ENCODE assay signal across 13 cellular contexts in genomic region chr16:89688395-89688794, GRCh38. TPM values are rescaled to one million over a fixed set of nuclear protein-coding genes. Genes with fewer than 3 reads are reported as not detected.
A peak's percentile ranks its signal among the peaks of the same experiment; 100 is the strongest.
DNase-seq lines count a peak whose midpoint lies in the region; ATAC-seq, FAIRE-seq and TF ChIP-seq lines count a peak whose summit lies in the region.
"Had no signal": no experiment of that assay in that cellular context is flagged by ENCODE, and none has a peak within 500 bp of the region (broad histone marks: within the 10 kb centered on the region; RNA-seq: fewer than 3 reads in every experiment).

No MANE protein-coding gene starts in this region.

- no peaks in the 10 kb centered on the region for H3K27me3 ChIP-seq in breast epithelium
- H3K27me3 ChIP-seq: suprapubic skin had no signal

- no peak for TF ChIP-seq POLR2A in breast epithelium (IDR thresholded peaks at IDR 0.05)

- H3K27ac ChIP-seq in breast epithelium: no peak overlapping the region
- H3K27ac ChIP-seq: parathyroid adenoma, suprapubic skin had no signal

- no peaks in the 10 kb centered on the region for H3K27me3 Mint-ChIP-seq in MCF 10A (ENCODE audit: insufficient read depth, unreplicated experiment)
- H3K27me3 Mint-ChIP-seq in activated B cell treated with CpG ODN at 0.5 μM for 24 hours: no peaks in the 10 kb centered on the region
- no peaks in the 10 kb centered on the region for H3K27me3 Mint-ChIP-seq in type B pancreatic cell

- H3K36me3 Mint-ChIP-seq in MCF 10A (ENCODE audit: insufficient read depth, unreplicated experiment) (peaks cover 38% of the 10 kb centered on the region), activated B cell treated with CpG ODN at 0.5 μM for 24 hours (ENCODE audit: low read depth) (peaks cover 28% of the 10 kb centered on the region), type B pancreatic cell (peaks cover 8% of the 10 kb centered on the region)

- no peak for FAIRE-seq in urothelium cell line (lab: Jason Lieb, UNC)

- no peak for ATAC-seq in activated B cell treated with CpG ODN at 0.5 μM for 24 hours (ENCODE audit: low read depth)

- BruUV-seq in MCF 10A (replicated peaks; lab: Mats Ljungman, UMichigan): no TSS peak

- peaks cover 7% of the 10 kb centered on the region in 2 donors for H3K4me1 ChIP-seq in breast epithelium

- CTCF ChIA-PET in MCF 10A (lab: Yijun Ruan, JAX): interaction anchor here (0.7 to 2.2 kb wide), 4 partner anchors 9 to 116 kb away, joined by 3 to 11 read pairs (median 4); no protein-coding TSS in a partner anchor
- CTCF ChIA-PET in activated B cell treated with CpG ODN at 0.5 μM for 24 hours (lab: Charles Lee): no interaction called here

- H3K27ac Mint-ChIP-seq in MCF 10A (ENCODE audit: low read depth, unreplicated experiment) (no peak overlapping the region), activated B cell treated with CpG ODN at 0.5 μM for 24 hours (no peak overlapping the region), type B pancreatic cell (no peak overlapping the region)

- TF ChIP-seq CTCF in MCF 10A (IDR thresholded peaks at IDR 0.05; ENCODE audit: unreplicated experiment): no peak
- no peak for TF ChIP-seq CTCF in breast epithelium (IDR thresholded peaks at IDR 0.05)
- no peak for TF ChIP-seq CTCF in activated B cell treated with CpG ODN at 0.5 μM for 24 hours (IDR thresholded peaks at IDR 0.05)
- no peak for TF ChIP-seq CTCF in type B pancreatic cell (conservative IDR thresholded peaks at IDR 0.05)

- H3K9me3 ChIP-seq in breast epithelium: no peaks in the 10 kb centered on the region
- H3K9me3 ChIP-seq: suprapubic skin had no signal

- DNase-seq in MCF 10A (ENCODE audit: unreplicated experiment): no peak
- DNase-seq in breast epithelium (ENCODE audit: low spot score in 2 of 2): no peak
- DNase-seq in activated B cell treated with CpG ODN at 0.5 μM for 24 hours: no peak
- peak; percentile 12 for DNase-seq in epidermal melanocyte (ENCODE audit: insufficient read length, low spot score)
- no peak for DNase-seq in type B pancreatic cell (ENCODE audit: extremely low spot score, unreplicated experiment)
- DNase-seq in ACHN: no peak
- DNase-seq in NCI-H748 treated with DMSO at 0.1 percent for 48 hours (lab: John Stamatoyannopoulos, UW): no peak
- no peak for DNase-seq in urothelium cell line (ENCODE audit: low spot score)
- DNase-seq: EL, NCI-H2029 treated with DMSO at 0.1 percent for 48 hours, SIG-M5 had no signal

- H3K9me3 Mint-ChIP-seq in MCF 10A (ENCODE audit: unreplicated experiment) (no peaks in the 10 kb centered on the region), activated B cell treated with CpG ODN at 0.5 μM for 24 hours (no peaks in the 10 kb centered on the region), type B pancreatic cell (no peaks in the 10 kb centered on the region)

- H3K4me3 ChIP-seq in breast epithelium: no peak overlapping the region

- intact Hi-C loops in MCF 10A (cut with micrococcal nuclease) (no loop called here), breast epithelium (cut with DNase I; ENCODE audit: low total_unique reads) (no loop called here), activated B cell treated with CpG ODN at 0.5 μM for 24 hours (cut with micrococcal nuclease) (loop anchor here (5.0 kb wide), 1 partner anchor 184 kb away; the partner anchor contains the start of gene TCF25)

- peaks cover 6% of the 10 kb centered on the region for H3K4me1 Mint-ChIP-seq in MCF 10A (ENCODE audit: insufficient read depth, unreplicated experiment)
- peaks cover 18% of the 10 kb centered on the region for H3K4me1 Mint-ChIP-seq in activated B cell treated with CpG ODN at 0.5 μM for 24 hours
- H3K4me1 Mint-ChIP-seq in type B pancreatic cell (ENCODE audit: unreplicated experiment): peaks cover 9% of the 10 kb centered on the region

- H3K4me3 Mint-ChIP-seq in MCF 10A (ENCODE audit: unreplicated experiment) (peak overlapping the region; percentile 88), activated B cell treated with CpG ODN at 0.5 μM for 24 hours (peak overlapping the region; percentile 28), type B pancreatic cell (peak overlapping the region; percentile 93)

- in situ Hi-C loops in ACHN (cut with HindIII; ENCODE audit: low pct_ligation_motif_present, low pct_unique_long_range_greater_than_20kb, low sequenced_read_pairs): no loop called here

- POLR2A ChIA-PET in MCF 10A (lab: Yijun Ruan, JAX) (interaction anchor here (0.7 to 1.5 kb wide), 3 partner anchors 12 to 146 kb away, joined by 3 to 4 read pairs (median 3); no protein-coding TSS in a partner anchor), activated B cell treated with CpG ODN at 0.5 μM for 24 hours (lab: Charles Lee) (interaction anchor here (0.7 kb wide), 1 partner anchor 27 kb away, joined by 5 read pairs; no protein-coding TSS in a partner anchor)

- H3K36me3 ChIP-seq in breast epithelium: no peaks in the 10 kb centered on the region

RNA-seq across cellular contexts. Expression of gene CDK10, which starts 1.9 kb away (rescaled TPM):
- total RNA-seq in MCF 10A (2022) (73.0 and 83.4 TPM in 2 replicates), breast epithelium (10 to 100 TPM; 31.2 to 84.9 (median 67.2) TPM), activated B cell treated with CpG ODN at 0.5 μM for 24 hours (67.9 and 76.1 TPM in 2 replicates), type B pancreatic cell (ENCODE audit: low replicate concordance) (104 and 132 TPM in 2 replicates)

RNA-seq across cellular contexts. Expression of gene SPATA2L, which starts 13.1 kb away (rescaled TPM):
- total RNA-seq in MCF 10A (2022): 12.1 and 12.5 TPM in 2 replicates
- total RNA-seq in breast epithelium: 10 to 100 TPM in 2 of 3 donors, 1 to 10 TPM in 1; 9.0 to 15.1 (median 14.3) TPM
- 6.9 and 7.0 TPM in 2 replicates for total RNA-seq in activated B cell treated with CpG ODN at 0.5 μM for 24 hours
- total RNA-seq in type B pancreatic cell (ENCODE audit: low replicate concordance): 12.6 and 18.5 TPM in 2 replicates

RNA-seq across cellular contexts. Expression of gene SPATA33, which starts 30.8 kb away (rescaled TPM):
- total RNA-seq in MCF 10A (2022) (7.2 and 9.5 TPM in 2 replicates), breast epithelium (1 to 10 TPM; 3.8 to 7.2 (median 5.9) TPM), activated B cell treated with CpG ODN at 0.5 μM for 24 hours (8.5 TPM in 2 replicates), type B pancreatic cell (ENCODE audit: low replicate concordance) (11.7 and 23.2 TPM in 2 replicates)

RNA-seq across cellular contexts. Expression of gene CHMP1A, which starts 30.9 kb away (rescaled TPM):
- total RNA-seq in MCF 10A (2022) (59.7 and 62.4 TPM in 2 replicates), breast epithelium (10 to 100 TPM; 67.5 to 100.0 (median 86.2) TPM), activated B cell treated with CpG ODN at 0.5 μM for 24 hours (89.8 and 98.7 TPM in 2 replicates), type B pancreatic cell (ENCODE audit: low replicate concordance) (93.4 and 104 TPM in 2 replicates)

RNA-seq across cellular contexts. Expression of gene VPS9D1, which starts 32.3 kb away (rescaled TPM):
- total RNA-seq in MCF 10A (2022) (12.0 and 13.2 TPM in 2 replicates), breast epithelium (1 to 10 TPM; 4.8 to 6.6 (median 5.4) TPM), activated B cell treated with CpG ODN at 0.5 μM for 24 hours (6.6 and 7.4 TPM in 2 replicates), type B pancreatic cell (ENCODE audit: low replicate concordance) (16.4 and 17.3 TPM in 2 replicates)

Comparison
In these comparisons a context has a peak if more than half of its experiments do, and no peak if none do; other contexts are left out.
1. H3K4me3 Mint-ChIP-seq: peak in every context shown above with its lines; median percentile 93 in type B pancreatic cell; 88 in MCF 10A; 28 in activated B cell treated with CpG ODN at 0.5 μM for 24 hours.